28 cellular contexts compared by ENCODE assay signal in genomic region chr16:74030000-74030399, GRCh38.
"Had no signal": no experiment of that assay in that cellular context is flagged by ENCODE, and none has a peak within 500 bp of the region (broad histone marks: within the 10 kb centered on the region; RNA-seq: fewer than 3 reads in every experiment).

No MANE protein-coding gene starts in this region.

- H3K4me3 ChIP-seq: heart right ventricle, lung, smooth muscle cell, stomach, suprapubic skin had no signal

- H3K4me1 Mint-ChIP-seq: activated B cell treated with CpG ODN at 0.5 μM for 24 hours; activated CD4-positive, alpha-beta T cell treated with anti-CD3 and anti-CD28 coated beads for 36 hours; activated T-helper 17 cell treated with anti-CD3 and anti-CD28 coated beads, Interleukin-2, amount 50 U/mL, for 72 hours; natural killer cell; stimulated activated memory B cell treated with anti-CD40 and anti-IgM and Interleukin-4, amounts not matched to agents 10 μg/mL and 1 μg/mL and 100 μg/mL, for 72 hours had no signal

- ATAC-seq: activated CD4-positive, alpha-beta T cell treated with anti-CD3 and anti-CD28 coated beads for 36 hours; activated naive CD4-positive, alpha-beta T cell treated with anti-CD3 and anti-CD28 coated beads, Interleukin-2, amount 50 U/mL, for 72 hours; activated T-helper 17 cell treated with anti-CD3 and anti-CD28 coated beads, Interleukin-2, amount 50 U/mL, for 72 hours; heart right ventricle; left cardiac atrium; natural killer cell; sciatic nerve; stimulated activated memory B cell treated with anti-CD40 and anti-IgM and Interleukin-4, amounts not matched to agents 10 μg/mL and 1 μg/mL and 100 μg/mL, for 72 hours had no signal

- DNase-seq: activated B cell treated with CpG ODN at 0.5 μM for 24 hours; activated CD4-positive, alpha-beta T cell treated with anti-CD3 and anti-CD28 coated beads for 36 hours; activated CD4-positive, alpha-beta T cell treated with anti-CD3 and anti-CD28 coated beads, Interleukin-2, amount 50 U/mL, for 4 hours; activated CD8-positive, alpha-beta memory T cell treated with anti-CD3 and anti-CD28 coated beads for 24 hours; activated CD8-positive, alpha-beta memory T cell treated with anti-CD3 and anti-CD28 coated beads, Interleukin-2, amount 50 U/mL, for 4 hours; activated T-cell treated with anti-CD3 and anti-CD28 coated beads, Interleukin-2, amount 50 U/mL, for 24 hours; aorta; effector CD4-positive, alpha-beta T cell; erythroblast; foreskin fibroblast; heart right ventricle; islet precursor cell; left cardiac atrium; natural killer cell; occipital lobe; stimulated activated CD4-positive, alpha-beta T cell treated with anti-CD3 and anti-CD28 coated beads, Interleukin-15, amount 100 ng/mL, for 24 hours; stomach; T1000 had no signal

- H3K27me3 ChIP-seq: stomach had no signal

- H3K36me3 Mint-ChIP-seq: activated naive CD4-positive, alpha-beta T cell treated with anti-CD3 and anti-CD28 coated beads, Interleukin-2, amount 50 U/mL, for 72 hours; brain; natural killer cell; stimulated activated memory B cell treated with anti-CD40 and anti-IgM and Interleukin-4, amounts not matched to agents 10 μg/mL and 1 μg/mL and 100 μg/mL, for 72 hours; type B pancreatic cell had no signal

- H3K36me3 ChIP-seq: heart right ventricle, stomach, suprapubic skin had no signal

- H3K9me3 ChIP-seq: heart right ventricle, stomach, suprapubic skin had no signal

- H3K27ac Mint-ChIP-seq: activated B cell treated with CpG ODN at 0.5 μM for 24 hours; activated CD4-positive, alpha-beta T cell treated with anti-CD3 and anti-CD28 coated beads for 36 hours; activated naive CD4-positive, alpha-beta T cell treated with anti-CD3 and anti-CD28 coated beads, Interleukin-2, amount 50 U/mL, for 72 hours; activated T-cell treated with anti-CD3 and anti-CD28 coated beads, Interleukin-2, amount 50 U/mL, for 24 hours; activated T-helper 17 cell treated with anti-CD3 and anti-CD28 coated beads, Interleukin-2, amount 50 U/mL, for 72 hours; dendritic cell treated with granulocyte-macrophage colony-stimulating factor and Interleukin-4, amounts not matched to agents 40 ng/mL and 50 ng/mL, for 4 days; natural killer cell; stimulated activated memory B cell treated with anti-CD40 and anti-IgM and Interleukin-4, amounts not matched to agents 10 μg/mL and 1 μg/mL and 100 μg/mL, for 72 hours; type B pancreatic cell had no signal

- H3K27me3 Mint-ChIP-seq: activated B cell treated with CpG ODN at 0.5 μM for 24 hours; activated T-cell treated with anti-CD3 and anti-CD28 coated beads, Interleukin-2, amount 50 U/mL, for 24 hours; stimulated activated memory B cell treated with anti-CD40 and anti-IgM and Interleukin-4, amounts not matched to agents 10 μg/mL and 1 μg/mL and 100 μg/mL, for 72 hours had no signal

- H3K9me3 Mint-ChIP-seq: activated B cell treated with CpG ODN at 0.5 μM for 24 hours; activated naive CD4-positive, alpha-beta T cell treated with anti-CD3 and anti-CD28 coated beads, Interleukin-2, amount 50 U/mL, for 72 hours; activated T-cell treated with anti-CD3 and anti-CD28 coated beads, Interleukin-2, amount 50 U/mL, for 24 hours; activated T-helper 17 cell treated with anti-CD3 and anti-CD28 coated beads, Interleukin-2, amount 50 U/mL, for 72 hours; dendritic cell treated with granulocyte-macrophage colony-stimulating factor and Interleukin-4, amounts not matched to agents 40 ng/mL and 50 ng/mL, for 4 days; type B pancreatic cell had no signal

- H3K27ac ChIP-seq: heart right ventricle, stomach, suprapubic skin had no signal

- H3K4me1 ChIP-seq: heart right ventricle, stomach, suprapubic skin had no signal

- H3K4me3 Mint-ChIP-seq: activated B cell treated with CpG ODN at 0.5 μM for 24 hours; activated CD4-positive, alpha-beta T cell treated with anti-CD3 and anti-CD28 coated beads for 36 hours; activated T-cell treated with anti-CD3 and anti-CD28 coated beads, Interleukin-2, amount 50 U/mL, for 24 hours; activated T-helper 17 cell treated with anti-CD3 and anti-CD28 coated beads, Interleukin-2, amount 50 U/mL, for 72 hours; brain; dendritic cell treated with granulocyte-macrophage colony-stimulating factor and Interleukin-4, amounts not matched to agents 40 ng/mL and 50 ng/mL, for 4 days; natural killer cell; stimulated activated memory B cell treated with anti-CD40 and anti-IgM and Interleukin-4, amounts not matched to agents 10 μg/mL and 1 μg/mL and 100 μg/mL, for 72 hours; type B pancreatic cell had no signal
